In genomic region chr1:23544444-23545389, GRCh38 we compare ENCODE assay signal across 8 cellular contexts. TPM values are rescaled to one million over a fixed set of nuclear protein-coding genes. Genes with fewer than 3 reads are reported as not detected.
DNase-seq lines count a peak whose midpoint lies in the region; ATAC-seq, FAIRE-seq and TF ChIP-seq lines count a peak whose summit lies in the region.

No MANE protein-coding gene starts in this region.

- no peak for FAIRE-seq in urothelium cell line (lab: Jason Lieb, UNC)

- TF ChIP-seq CTCF in LNCAP (IDR thresholded peaks at IDR 0.05) (peak; percentile 64), foreskin fibroblast (IDR thresholded peaks at IDR 0.05; ENCODE audit: low read depth, low read length) (peak; percentile 85)

- DNase-seq in DMS114 treated with DMSO at 0.1 percent for 48 hours (lab: John Stamatoyannopoulos, UW; ENCODE audit: unreplicated experiment): peak; percentile 71
- peak; percentile 84 for DNase-seq in RPMI8226
- peak; percentile 54 for DNase-seq in activated effector memory CD4-positive, alpha-beta T cell treated with Interleukin-2 at 50 U/mL for 16 hours
- DNase-seq in foreskin fibroblast: peak; percentile 62 to 88
- peak; percentile 29 for DNase-seq in occipital lobe (lab: John Stamatoyannopoulos, UW)
- DNase-seq in urothelium cell line (ENCODE audit: low spot score): peak; percentile 70

- no peak for ATAC-seq in GM21367 (IDR thresholded peaks at IDR 0.05; ENCODE audit: unreplicated experiment)

- no peak overlapping the region for H3K4me3 ChIP-seq in foreskin fibroblast (ENCODE audit: low read depth in 1 of 2, low read length in 2 of 2)

RNA-seq across cellular contexts. Expression of gene E2F2, which starts 13.7 kb away (rescaled TPM):
- total RNA-seq in occipital lobe: 0.78 TPM

RNA-seq across cellular contexts. Expression of gene ID3, which starts 14.6 kb away (rescaled TPM):
- 30.3 TPM for total RNA-seq in occipital lobe

Comparison
In these comparisons a context has a peak if more than half of its experiments do, and no peak if none do; other contexts are left out.
1. DNase-seq: peak in every context shown above with its lines; median percentile 84 in RPMI8226; 75 in foreskin fibroblast; 71 in DMS114 treated with DMSO at 0.1 percent for 48 hours; 70 in urothelium cell line; 54 in activated effector memory CD4-positive, alpha-beta T cell treated with Interleukin-2 at 50 U/mL for 16 hours; 29 in occipital lobe.